Comparison of ENCODE assay signal across 30 cellular contexts in genomic region chr9:119400607-119401006, GRCh38. TPM values are rescaled to one million over a fixed set of nuclear protein-coding genes. Genes with fewer than 3 reads are reported as not detected.
A peak's percentile ranks its signal among the peaks of the same experiment; 100 is the strongest.
DNase-seq lines count a peak whose midpoint lies in the region; ATAC-seq, FAIRE-seq and TF ChIP-seq lines count a peak whose summit lies in the region.
"Had no signal": no experiment of that assay in that cellular context is flagged by ENCODE, and none has a peak within 500 bp of the region (broad histone marks: within the 10 kb centered on the region; RNA-seq: fewer than 3 reads in every experiment).

No MANE protein-coding gene starts in this region.

- POLR2A ChIA-PET in activated CD8-positive, alpha-beta T cell treated with anti-CD3 and anti-CD28 coated beads, Interleukin-2, amount 10 ng/mL, durations not matched to agents 7 days and 5 days (lab: Charles Lee): no interaction called here

- no peaks in the 10 kb centered on the region for H3K9me3 Mint-ChIP-seq in activated CD8-positive, alpha-beta T cell treated with anti-CD3 and anti-CD28 coated beads, Interleukin-2, amount 10 ng/mL, durations not matched to agents 7 days and 5 days (ENCODE audit: insufficient read depth)

- H3K4me1 ChIP-seq in RWPE2 (ENCODE audit: insufficient read depth, poor library complexity, severe bottlenecking): no peaks in the 10 kb centered on the region
- H3K4me1 ChIP-seq: BE2C, BLaER1 had no signal

- H3K27me3 Mint-ChIP-seq in activated CD8-positive, alpha-beta T cell treated with anti-CD3 and anti-CD28 coated beads, Interleukin-2, amount 10 ng/mL, durations not matched to agents 7 days and 5 days (ENCODE audit: low read depth): no peaks in the 10 kb centered on the region
- H3K27me3 Mint-ChIP-seq: CD4-positive, alpha-beta memory T cell; CD4-positive, CD25-positive, alpha-beta regulatory T cell; CD8-positive, alpha-beta memory T cell had no signal

- H3K4me1 Mint-ChIP-seq in activated CD8-positive, alpha-beta T cell treated with anti-CD3 and anti-CD28 coated beads, Interleukin-2, amount 10 ng/mL, durations not matched to agents 7 days and 5 days (ENCODE audit: low read depth): no peaks in the 10 kb centered on the region
- H3K4me1 Mint-ChIP-seq: CD14-positive monocyte; CD4-positive, alpha-beta memory T cell; CD4-positive, CD25-positive, alpha-beta regulatory T cell; CD8-positive, alpha-beta memory T cell had no signal

- H3K27ac Mint-ChIP-seq in activated CD8-positive, alpha-beta T cell treated with anti-CD3 and anti-CD28 coated beads, Interleukin-2, amount 10 ng/mL, durations not matched to agents 7 days and 5 days: no peak overlapping the region
- H3K27ac Mint-ChIP-seq: CD14-positive monocyte; CD4-positive, alpha-beta memory T cell; CD4-positive, CD25-positive, alpha-beta regulatory T cell; CD8-positive, alpha-beta memory T cell had no signal

- CTCF ChIA-PET in activated CD8-positive, alpha-beta T cell treated with anti-CD3 and anti-CD28 coated beads, Interleukin-2, amount 10 ng/mL, durations not matched to agents 7 days and 5 days (lab: Charles Lee): no interaction called here

- H3K27ac ChIP-seq in RWPE2 (ENCODE audit: poor library complexity, severe bottlenecking): no peak overlapping the region
- H3K27ac ChIP-seq: BLaER1 had no signal

- H3K36me3 ChIP-seq in RWPE2 (ENCODE audit: low read depth): no peaks in the 10 kb centered on the region
- H3K36me3 ChIP-seq: BE2C, BLaER1 had no signal

- no peak for FAIRE-seq in RCC 7860 (lab: Jason Lieb, UNC)
- FAIRE-seq: A204.1, GM12878, GM12892, GM19239 had no signal

- peak; percentile 18 for DNase-seq in RCC 7860 (ENCODE audit: low spot score)
- DNase-seq in RWPE2 (ENCODE audit: low spot score): no peak
- DNase-seq in kidney tubule cell (ENCODE audit: low spot score): peak; percentile 93
- no peak for DNase-seq in SW 1271 (lab: John Stamatoyannopoulos, UW)
- no peak for DNase-seq in stimulated activated CD4-positive, alpha-beta T cell treated with anti-CD3 and anti-CD28 coated beads, Interleukin-4, amount 100 ng/mL, for 1 hour
- no peak for DNase-seq in activated CD8-positive, alpha-beta T cell treated with anti-CD3 and anti-CD28 coated beads, Interleukin-2, amount 10 ng/mL, durations not matched to agents 7 days and 5 days
- DNase-seq: 8988T; ACHN; BE2C; C1 segment of cervical spinal cord; CD4-positive, alpha-beta memory T cell; CD4-positive, CD25-positive, alpha-beta regulatory T cell; CD8-positive, alpha-beta memory T cell; COR-L47; DMS 273 treated with DMSO at 0.1 percent for 48 hours; DMS153; DMS53; DMS79; DND-41; EL; GDM1 had no signal

- ATAC-seq in RWPE2 (ENCODE audit: low read depth): peak; percentile 68
- no peak for ATAC-seq in activated CD8-positive, alpha-beta T cell treated with anti-CD3 and anti-CD28 coated beads, Interleukin-2, amount 10 ng/mL, durations not matched to agents 7 days and 5 days
- ATAC-seq: GM12878 had no signal

- no peak overlapping the region for H3K4me3 ChIP-seq in RWPE2 (ENCODE audit: severe bottlenecking)
- H3K4me3 ChIP-seq: BLaER1, GM12878 had no signal

- H3K9me3 ChIP-seq in RWPE2 (ENCODE audit: severe bottlenecking): no peaks in the 10 kb centered on the region
- H3K9me3 ChIP-seq: BE2C, BLaER1 had no signal

- H3K27me3 ChIP-seq in RWPE2 (ENCODE audit: insufficient read depth, poor library complexity, severe bottlenecking): no peaks in the 10 kb centered on the region
- H3K27me3 ChIP-seq: BE2C, BLaER1 had no signal

- no peaks in the 10 kb centered on the region for H3K36me3 Mint-ChIP-seq in activated CD8-positive, alpha-beta T cell treated with anti-CD3 and anti-CD28 coated beads, Interleukin-2, amount 10 ng/mL, durations not matched to agents 7 days and 5 days (ENCODE audit: low read depth)
- H3K36me3 Mint-ChIP-seq: CD14-positive monocyte; CD4-positive, alpha-beta memory T cell; CD4-positive, CD25-positive, alpha-beta regulatory T cell; CD8-positive, alpha-beta memory T cell had no signal

- H3K4me3 Mint-ChIP-seq in activated CD8-positive, alpha-beta T cell treated with anti-CD3 and anti-CD28 coated beads, Interleukin-2, amount 10 ng/mL, durations not matched to agents 7 days and 5 days: no peak overlapping the region
- H3K4me3 Mint-ChIP-seq: CD14-positive monocyte; CD4-positive, alpha-beta memory T cell; CD4-positive, CD25-positive, alpha-beta regulatory T cell; CD8-positive, alpha-beta memory T cell had no signal

- no peak for TF ChIP-seq CTCF in RWPE2 (IDR thresholded peaks at IDR 0.05; ENCODE audit: poor library complexity, severe bottlenecking)

RNA-seq across cellular contexts. Expression of gene BRINP1, which starts 31.4 kb away (rescaled TPM):
- not detected for total RNA-seq in activated CD8-positive, alpha-beta T cell treated with anti-CD3 and anti-CD28 coated beads, Interleukin-2, amount 10 ng/mL, durations not matched to agents 7 days and 5 days
- total RNA-seq: A673; CD4-positive, alpha-beta memory T cell; CD4-positive, CD25-positive, alpha-beta regulatory T cell; CD8-positive, alpha-beta memory T cell; Daoy; G401; GM12878 had no signal

Comparison
In these comparisons a context has a peak if more than half of its experiments do, and no peak if none do; other contexts are left out.
1. DNase-seq: peak in RCC 7860 (single experiment) and kidney tubule cell (single experiment); none in RWPE2 (single experiment), SW 1271 (0 of 2), stimulated activated CD4-positive, alpha-beta T cell treated with anti-CD3 and anti-CD28 coated beads, Interleukin-4, amount 100 ng/mL, for 1 hour (single experiment) and activated CD8-positive, alpha-beta T cell treated with anti-CD3 and anti-CD28 coated beads, Interleukin-2, amount 10 ng/mL, durations not matched to agents 7 days and 5 days (single experiment).